15 cellular contexts compared by ENCODE assay signal in genomic region chr1:8670371-8670818, GRCh38.
DNase-seq lines count a peak whose midpoint lies in the region; ATAC-seq, FAIRE-seq and TF ChIP-seq lines count a peak whose summit lies in the region.
"Had no signal": no experiment of that assay in that cellular context is flagged by ENCODE, and none has a peak within 500 bp of the region (broad histone marks: within the 10 kb centered on the region; RNA-seq: fewer than 3 reads in every experiment).

No MANE protein-coding gene starts in this region.

- no peaks in the 10 kb centered on the region for H3K9me3 ChIP-seq in SJSA1 (replicated peaks)
- no peaks in the 10 kb centered on the region for H3K9me3 ChIP-seq in gastroesophageal sphincter
- H3K9me3 ChIP-seq in osteoblast (ENCODE audit: low read depth, low read length) = no peaks in the 10 kb centered on the region

- 63 to 78% methylated on average over 2 of the region's 2 CpGs for WGBS in gastroesophageal sphincter (ENCODE audit: low coverage in 1 of 2), 2 donors

- TF ChIP-seq POLR2A in gastroesophageal sphincter (IDR thresholded peaks at IDR 0.05) = no peak

- no peak for TF ChIP-seq EP300 in gastroesophageal sphincter (IDR thresholded peaks at IDR 0.05)

- DNase-seq in ELF-1 (ENCODE audit: low read depth, low spot score) (peak; percentile 59), SJSA1 (ENCODE audit: low read depth in 1 of 2, low spot score in 2 of 2) (peak; percentile 68 to 93), osteoblast (ENCODE audit: insufficient read length, low spot score, missing footprints) (no peak), GM19238 (ENCODE audit: insufficient read length, low spot score) (no peak), GM19239 (ENCODE audit: insufficient read length, low spot score) (no peak), superior temporal gyrus (ENCODE audit: extremely low spot score) (no peak)
- DNase-seq: activated CD8-positive, alpha-beta memory T cell treated with anti-CD3 and anti-CD28 coated beads, Interleukin-2, amount 50 U/mL, for 48 hours; caudate nucleus; left colon; NCI-H1694 treated with DMSO at 0.1 percent for 48 hours had no signal

- peaks cover 64% of the 10 kb centered on the region for H3K4me1 ChIP-seq in SJSA1 (replicated peaks)
- peaks cover 18 to 90% (median 39%) of the 10 kb centered on the region in 3 donors for H3K4me1 ChIP-seq in gastroesophageal sphincter
- peaks cover 48% of the 10 kb centered on the region for H3K4me1 ChIP-seq in osteoblast (ENCODE audit: insufficient read depth, low read length)

- H2AFZ ChIP-seq in osteoblast (ENCODE audit: low read length) = no peak overlapping the region

- peaks cover 85% of the 10 kb centered on the region for H3K79me2 ChIP-seq in osteoblast (ENCODE audit: insufficient read depth, low read length)

- FAIRE-seq in GM19239 (lab: Jason Lieb, UNC) = no peak
- FAIRE-seq: D721Med, HTR-8/SVneo, urothelium cell line had no signal

- peak; percentile 21 for ATAC-seq in gastroesophageal sphincter
- ATAC-seq in HG03280 (IDR thresholded peaks at IDR 0.05; ENCODE audit: unreplicated experiment) = no peak
- ATAC-seq: left colon had no signal

- H3K27ac ChIP-seq in SJSA1 (peak overlapping the region; percentile 35), gastroesophageal sphincter (peak overlapping the region in 2 of 4 donors; percentile 30 to 36), osteoblast (ENCODE audit: low read depth, low read length) (peak overlapping the region; percentile 5)

- H4K20me1 ChIP-seq in osteoblast (ENCODE audit: insufficient read depth, low read length) = no peaks in the 10 kb centered on the region

- TF ChIP-seq CTCF in gastroesophageal sphincter (IDR thresholded peaks at IDR 0.05) = no peak
- no peak for TF ChIP-seq CTCF in osteoblast (IDR thresholded peaks at IDR 0.05; ENCODE audit: extremely low read depth, low read depth, low read length)

- no peak overlapping the region for H3K4me3 ChIP-seq in SJSA1
- H3K4me3 ChIP-seq in gastroesophageal sphincter = no peak overlapping the region
- no peak overlapping the region for H3K4me3 ChIP-seq in osteoblast (ENCODE audit: insufficient read depth, low read length)

- peak overlapping the region; percentile 37 for H3K4me2 ChIP-seq in osteoblast (ENCODE audit: insufficient read depth, low read length)

- H3K27me3 ChIP-seq in SJSA1 (replicated peaks) (no peaks in the 10 kb centered on the region), gastroesophageal sphincter (no peaks in the 10 kb centered on the region), osteoblast (ENCODE audit: insufficient read depth, low read length) (no peaks in the 10 kb centered on the region)

- H3K36me3 ChIP-seq in SJSA1 (no peaks in the 10 kb centered on the region), gastroesophageal sphincter (no peaks in the 10 kb centered on the region), osteoblast (ENCODE audit: insufficient read depth, low read length) (no peaks in the 10 kb centered on the region)

Comparison
In these comparisons a context has a peak if more than half of its experiments do, and no peak if none do; other contexts are left out.
1. DNase-seq: peak in ELF-1 (single experiment) and SJSA1 (2 of 2); none in osteoblast (single experiment), GM19238 (single experiment), GM19239 (single experiment) and superior temporal gyrus (single experiment).